Comparison of ENCODE assay signal across 8 cellular contexts in genomic region chr6:33788694-33789549, GRCh38. TPM values are rescaled to one million over a fixed set of nuclear protein-coding genes. Genes with fewer than 3 reads are reported as not detected.
DNase-seq lines count a peak whose midpoint lies in the region; ATAC-seq, FAIRE-seq and TF ChIP-seq lines count a peak whose summit lies in the region.

TSS of gene LEMD2 (minus strand) at chr6:33789130. CDS start at chr6:33789116, 14 bp downstream.

- peaks cover 46% of the 10 kb centered on the region for H3K79me2 ChIP-seq in ACC112 (ENCODE audit: control insufficient read depth, insufficient read depth, low read length, unreplicated experiment)

- peak within 1 kb of the TSS; percentile 77 for H3K27ac ChIP-seq in ACC112 (ENCODE audit: low read depth, low read length)
- H3K27ac ChIP-seq in WERI-Rb-1 = peak within 1 kb of the TSS; percentile 89
- H3K27ac ChIP-seq in breast epithelium = peak within 1 kb of the TSS; percentile 96 to 97
- H3K27ac ChIP-seq in small intestine (ENCODE audit: low read depth in 1 of 2, low read length in 1 of 2) = peak within 1 kb of the TSS; percentile 91 to 97

- TF ChIP-seq CTCF in WERI-Rb-1 (IDR thresholded peaks at IDR 0.05; ENCODE audit: low read depth, low read length) (no peak), breast epithelium (IDR thresholded peaks at IDR 0.05) (no peak)

- H3K36me3 ChIP-seq in ACC112 (ENCODE audit: insufficient read depth, low read length) (peaks cover 9% of the 10 kb centered on the region; the same call in 1 of the 2 replicates), WERI-Rb-1 (peaks cover 36% of the 10 kb centered on the region), breast epithelium (no peaks in the 10 kb centered on the region), small intestine (ENCODE audit: control insufficient read depth in 2 of 2, insufficient read depth in 2 of 2, low read length in 2 of 2) (peaks cover 0 to 10% of the 10 kb centered on the region in 2 donors)

- intact Hi-C loops in breast epithelium (cut with DNase I; ENCODE audit: low total_unique reads) = loop anchor here (5.0 kb wide), 1 partner anchor 837 kb away; the partner anchor contains the start of gene HLA-DMA

- ATAC-seq in GM18870 (IDR thresholded peaks at IDR 0.05; ENCODE audit: unreplicated experiment) = peak; percentile 79
- peak; percentile 72 for ATAC-seq in HG03108 (IDR thresholded peaks at IDR 0.05; ENCODE audit: unreplicated experiment)

- WGBS in small intestine, 3 donors = 3 to 6% (median 5%) methylated on average over 59 to 86 of the region's 86 CpGs

- no peaks in the 10 kb centered on the region for H3K9me3 ChIP-seq in WERI-Rb-1 (ENCODE audit: severe bottlenecking)
- H3K9me3 ChIP-seq in breast epithelium = no peaks in the 10 kb centered on the region
- H3K9me3 ChIP-seq in small intestine (ENCODE audit: control insufficient read depth, low read depth) = no peaks in the 10 kb centered on the region

- DNase-seq in NCI-H2227 (lab: John Stamatoyannopoulos, UW; ENCODE audit: unreplicated experiment) (peak; percentile 96), WERI-Rb-1 (peak; percentile 99), breast epithelium (ENCODE audit: low spot score in 2 of 2) (peak; percentile 90 to 91), iPS-NIHi11 (ENCODE audit: low spot score) (peak; percentile 96), small intestine (peak; percentile 91)

- H3K27me3 ChIP-seq in ACC112 (ENCODE audit: insufficient read depth, low read length) (peaks cover 9% of the 10 kb centered on the region; the same call in 1 of the 2 replicates), WERI-Rb-1 (ENCODE audit: insufficient read depth, low read depth, severe bottlenecking) (no peaks in the 10 kb centered on the region), breast epithelium (no peaks in the 10 kb centered on the region), small intestine (ENCODE audit: control insufficient read depth in 2 of 2, insufficient read depth in 2 of 2, low read length in 2 of 2) (no peaks in the 10 kb centered on the region)

- TF ChIP-seq POLR2A in breast epithelium (IDR thresholded peaks at IDR 0.05) = peak; percentile 76

- H3K4me1 ChIP-seq in ACC112 (ENCODE audit: control insufficient read depth, insufficient read depth, low read length, unreplicated experiment) (peaks cover 36% of the 10 kb centered on the region), breast epithelium (peaks cover 0 to 21% of the 10 kb centered on the region in 2 donors), small intestine (ENCODE audit: control insufficient read depth in 2 of 2, insufficient read depth in 1 of 2, low read depth in 1 of 2, low read length in 1 of 2) (peaks cover 9 to 18% of the 10 kb centered on the region in 2 donors)

- H2AFZ ChIP-seq in ACC112 (ENCODE audit: low read length, unreplicated experiment) = peak within 1 kb of the TSS; percentile 98

- H3K4me3 ChIP-seq in ACC112 (ENCODE audit: low read depth, low read length) = peak within 1 kb of the TSS; percentile 81
- H3K4me3 ChIP-seq in WERI-Rb-1 (ENCODE audit: low read depth, low read length) = peak within 1 kb of the TSS; percentile 64
- peak within 1 kb of the TSS; percentile 94 to 97 (median 95) for H3K4me3 ChIP-seq in breast epithelium
- H3K4me3 ChIP-seq in small intestine (ENCODE audit: low read depth in 1 of 2, low read length in 2 of 2) = peak within 1 kb of the TSS; percentile 79 to 91

- no peak for FAIRE-seq in small intestine (lab: Jason Lieb, UNC)

RNA-seq across cellular contexts. Expression of gene LEMD2, which starts in this region (rescaled TPM):
- 10 to 100 TPM; 42.2 to 69.1 (median 59.0) TPM for total RNA-seq in breast epithelium
- polyA plus RNA-seq in small intestine = 10 to 100 TPM; 48.1 to 53.0 (median 51.3) TPM

Comparison
In these comparisons a context has a peak if more than half of its experiments do, and no peak if none do; other contexts are left out.
1. Peak in every context shown above with its lines: DNase-seq, ATAC-seq, H3K4me3 ChIP-seq and H3K27ac ChIP-seq.